8 cellular contexts compared by ENCODE assay signal in genomic region chr17:41687828-41688640, GRCh38. TPM values are rescaled to one million over a fixed set of nuclear protein-coding genes. Genes with fewer than 3 reads are reported as not detected.
DNase-seq lines count a peak whose midpoint lies in the region; ATAC-seq and TF ChIP-seq lines count a peak whose summit lies in the region.

No MANE protein-coding gene starts in this region.

- ATAC-seq in HG02943 (IDR thresholded peaks at IDR 0.05; ENCODE audit: low read depth, unreplicated experiment) (peak; percentile 7), GM18909 (IDR thresholded peaks at IDR 0.05; ENCODE audit: poor library complexity, unreplicated experiment) (no peak)
- ATAC-seq in activated T-cell treated with anti-CD3 and anti-CD28 coated beads, Interleukin-2, amount 50 U/mL, for 4 hours, result peak; percentile 3 to 8

- H3K27me3 ChIP-seq in osteoblast (ENCODE audit: insufficient read depth, low read length), result peaks cover 6% of the 10 kb centered on the region

- H3K4me3 ChIP-seq in fibroblast of mammary gland (ENCODE audit: control insufficient read depth, low read depth, low read length) (peak overlapping the region; percentile 98), osteoblast (ENCODE audit: insufficient read depth, low read length) (peak overlapping the region; percentile 94)

- H3K9me3 Mint-ChIP-seq in Calu3 (ENCODE audit: low read depth, unreplicated experiment), result peaks cover 2% of the 10 kb centered on the region
- no peaks in the 10 kb centered on the region for H3K9me3 Mint-ChIP-seq in activated T-cell treated with anti-CD3 and anti-CD28 coated beads, Interleukin-2, amount 50 U/mL, for 4 hours

- TF ChIP-seq CTCF in Calu3 (IDR thresholded peaks at IDR 0.05; ENCODE audit: unreplicated experiment) (peak; percentile 63), fibroblast of mammary gland (conservative IDR thresholded peaks at IDR 0.05; ENCODE audit: control insufficient read depth, insufficient read depth, low read depth, low read length) (peak; percentile 4), osteoblast (IDR thresholded peaks at IDR 0.05; ENCODE audit: extremely low read depth, low read depth, low read length) (peak; percentile 46)

- peaks cover 34% of the 10 kb centered on the region for H4K20me1 ChIP-seq in osteoblast (ENCODE audit: insufficient read depth, low read length)

- peak overlapping the region; percentile 84 for H3K4me2 ChIP-seq in osteoblast (ENCODE audit: insufficient read depth, low read length)

- DNase-seq in Calu3, result peak; percentile 88
- peak; percentile 62 for DNase-seq in NCI-H748 (lab: John Stamatoyannopoulos, UW; ENCODE audit: unreplicated experiment)
- DNase-seq in activated T-cell treated with anti-CD3 and anti-CD28 coated beads, Interleukin-2, amount 50 U/mL, for 4 hours, result peak; percentile 62
- no peak for DNase-seq in fibroblast of mammary gland (ENCODE audit: low read depth)
- DNase-seq in osteoblast (ENCODE audit: insufficient read length, low spot score, missing footprints), result peak; percentile 72
- no peak for DNase-seq in amniotic stem cell (lab: John Stamatoyannopoulos, UW)

- H3K4me3 Mint-ChIP-seq in Calu3 (ENCODE audit: low read depth, unreplicated experiment), result peak overlapping the region; percentile 86
- peak overlapping the region; percentile 96 for H3K4me3 Mint-ChIP-seq in activated T-cell treated with anti-CD3 and anti-CD28 coated beads, Interleukin-2, amount 50 U/mL, for 4 hours

- peak overlapping the region; percentile 73 for H3K27ac ChIP-seq in osteoblast (ENCODE audit: low read depth, low read length)

- peaks cover 20% of the 10 kb centered on the region for H3K4me1 ChIP-seq in osteoblast (ENCODE audit: insufficient read depth, low read length)

- peaks cover 26% of the 10 kb centered on the region for H3K79me2 ChIP-seq in osteoblast (ENCODE audit: insufficient read depth, low read length)

- peaks cover 37% of the 10 kb centered on the region for H3K36me3 ChIP-seq in osteoblast (ENCODE audit: insufficient read depth, low read length)

- peaks cover 35% of the 10 kb centered on the region for H3K4me1 Mint-ChIP-seq in Calu3 (ENCODE audit: low read depth, unreplicated experiment)
- H3K4me1 Mint-ChIP-seq in activated T-cell treated with anti-CD3 and anti-CD28 coated beads, Interleukin-2, amount 50 U/mL, for 4 hours (ENCODE audit: low read depth), result peaks cover 28% of the 10 kb centered on the region

- intact Hi-C loops in Calu3 (cut with micrococcal nuclease; ENCODE audit: unreplicated experiment), result loop anchor here (1.0 kb wide), 1 partner anchor 9 kb away; no protein-coding TSS in a partner anchor

- peak overlapping the region; percentile 75 for H2AFZ ChIP-seq in osteoblast (ENCODE audit: low read length)

- CTCF ChIA-PET in Calu3 (lab: Charles Lee), result interaction anchor here (0.5 to 4.3 kb wide), 20 partner anchors 8 to 1129 kb away, joined by 3 to 139 read pairs (median 5); partner anchors contain the start of genes JUP, KLHL11, KRT16 and P3H4

- peak overlapping the region; percentile 99 for H3K27ac Mint-ChIP-seq in Calu3 (ENCODE audit: unreplicated experiment)

- peaks cover 55% of the 10 kb centered on the region for H3K36me3 Mint-ChIP-seq in Calu3 (ENCODE audit: insufficient read depth, unreplicated experiment)
- peaks cover 36% of the 10 kb centered on the region for H3K36me3 Mint-ChIP-seq in activated T-cell treated with anti-CD3 and anti-CD28 coated beads, Interleukin-2, amount 50 U/mL, for 4 hours (ENCODE audit: insufficient read depth)

- H3K27me3 Mint-ChIP-seq in Calu3 (ENCODE audit: unreplicated experiment), result no peaks in the 10 kb centered on the region
- no peaks in the 10 kb centered on the region for H3K27me3 Mint-ChIP-seq in activated T-cell treated with anti-CD3 and anti-CD28 coated beads, Interleukin-2, amount 50 U/mL, for 4 hours (ENCODE audit: low read depth)

- H3K9me3 ChIP-seq in osteoblast (ENCODE audit: low read depth, low read length), result no peaks in the 10 kb centered on the region

- BruUV-seq in Calu3 (replicated peaks; lab: Mats Ljungman, UMichigan), result TSS peak; percentile 96

RNA-seq across cellular contexts. Expression of gene EIF1, which starts 0.7 kb away (rescaled TPM):
- total RNA-seq in Calu3 (2022), result 807 and 937 TPM in 2 replicates
- total RNA-seq in activated T-cell treated with anti-CD3 and anti-CD28 coated beads, Interleukin-2, amount 50 U/mL, for 4 hours, result 1,000 to 10,000 TPM; 1,373 to 1,742 (median 1,506) TPM
- 94.5 and 101 TPM in 2 replicates for total RNA-seq in osteoblast

RNA-seq across cellular contexts. Expression of gene GAST, which starts 24.1 kb away (rescaled TPM):
- total RNA-seq in Calu3 (2022) (not detected in 2 replicates), osteoblast (not detected in 2 replicates)
- total RNA-seq in activated T-cell treated with anti-CD3 and anti-CD28 coated beads, Interleukin-2, amount 50 U/mL, for 4 hours, result not detected

RNA-seq across cellular contexts. Expression of gene HAP1, which starts 46.4 kb away (rescaled TPM):
- 0.86 and 1.2 TPM in 2 replicates for total RNA-seq in Calu3 (2022)
- under 1 TPM in 1 of 3 donors, not detected in 2; 0.18 TPM for total RNA-seq in activated T-cell treated with anti-CD3 and anti-CD28 coated beads, Interleukin-2, amount 50 U/mL, for 4 hours
- under 0.01 TPM in 1 of 2 replicates, not detected in the other for total RNA-seq in osteoblast

Comparison
In these comparisons a context has a peak if more than half of its experiments do, and no peak if none do; other contexts are left out.
1. DNase-seq: peak in Calu3 (single experiment), NCI-H748 (single experiment), activated T-cell treated with anti-CD3 and anti-CD28 coated beads, Interleukin-2, amount 50 U/mL, for 4 hours (single experiment) and osteoblast (single experiment); none in fibroblast of mammary gland (single experiment) and amniotic stem cell (single experiment).
2. CTCF ChIP-seq: peak in every context shown above with its lines; median percentile 63 in Calu3; 46 in osteoblast; 4 in fibroblast of mammary gland.